Comparison of ENCODE assay signal across 11 cellular contexts in the genomic region with DNA sequence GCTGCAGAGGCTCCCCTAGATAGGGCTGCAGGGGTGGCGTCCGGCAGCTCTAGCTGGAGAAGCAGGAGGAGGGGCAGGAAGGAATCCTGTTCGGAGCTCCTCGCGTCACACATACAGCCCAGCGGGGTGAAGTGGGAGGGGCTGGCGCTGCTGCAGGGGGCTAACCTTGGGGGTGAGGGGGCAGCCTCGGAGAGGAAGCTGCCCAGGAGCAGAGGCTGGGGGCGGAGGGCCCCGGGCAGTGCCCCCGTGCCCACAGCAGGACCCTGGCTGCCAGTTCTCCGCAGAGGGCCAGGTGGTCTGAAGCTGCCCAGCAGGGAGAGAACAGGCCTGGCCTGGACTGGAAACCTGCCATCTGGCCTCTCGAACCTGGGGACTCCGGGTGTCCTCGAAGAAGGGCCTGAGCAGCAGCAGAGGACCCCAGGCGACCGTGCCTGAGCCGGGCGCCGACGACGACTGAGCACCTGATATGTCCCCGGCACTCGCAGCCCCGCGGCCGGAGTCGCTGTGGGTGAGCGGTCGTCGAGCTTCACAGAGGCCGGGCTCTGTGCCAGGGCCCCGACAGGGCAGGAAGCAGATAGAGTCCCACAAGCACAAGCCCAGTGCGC. TPM values are rescaled to one million over a fixed set of nuclear protein-coding genes. Genes with fewer than 3 reads are reported as not detected.
DNase-seq lines count a peak whose midpoint lies in the region; ATAC-seq and TF ChIP-seq lines count a peak whose summit lies in the region.
"Had no signal": no experiment of that assay in that cellular context is flagged by ENCODE, and none has a peak within 500 bp of the region (broad histone marks: within the 10 kb centered on the region; RNA-seq: fewer than 3 reads in every experiment).

No MANE protein-coding gene starts in this region.

- no peak for TF ChIP-seq CTCF in RWPE2 (IDR thresholded peaks at IDR 0.05; ENCODE audit: poor library complexity, severe bottlenecking)

- H3K9me3 ChIP-seq in BLaER1 = peaks cover 3% of the 10 kb centered on the region
- H3K9me3 ChIP-seq in RWPE2 (ENCODE audit: severe bottlenecking) = no peaks in the 10 kb centered on the region
- no peaks in the 10 kb centered on the region for H3K9me3 ChIP-seq in naive thymus-derived CD4-positive, alpha-beta T cell (ENCODE audit: control insufficient read depth in 2 of 3, low read length in 3 of 3)
- H3K9me3 ChIP-seq: SJSA1 had no signal

- peaks cover 76% of the 10 kb centered on the region for H3K4me1 ChIP-seq in BLaER1
- no peaks in the 10 kb centered on the region for H3K4me1 ChIP-seq in RWPE2 (ENCODE audit: insufficient read depth, poor library complexity, severe bottlenecking)
- H3K4me1 ChIP-seq in naive thymus-derived CD4-positive, alpha-beta T cell (ENCODE audit: control insufficient read depth in 2 of 2, insufficient read depth in 2 of 2, low read length in 2 of 2) = peaks cover 59 to 68% of the 10 kb centered on the region in 2 donors

- DNase-seq in RWPE2 (ENCODE audit: low spot score) (peak; percentile 57), activated gamma-delta T cell (lab: John Stamatoyannopoulos, UW) (peak; percentile 38), NCI-H1417 (lab: John Stamatoyannopoulos, UW) (no peak)
- DNase-seq in naive thymus-derived CD4-positive, alpha-beta T cell = peak in 6 of 9 donors; percentile 39 to 65 (median 58)
- DNase-seq: COR-L47 had no signal

- peaks cover 8% of the 10 kb centered on the region; the same call in 1 of the 2 replicates for H4K20me1 ChIP-seq in BLaER1

- ATAC-seq in RWPE2 (ENCODE audit: low read depth) = no peak
- no peak for ATAC-seq in naive thymus-derived CD4-positive, alpha-beta T cell
- no peak for ATAC-seq in GM21526 (IDR thresholded peaks at IDR 0.05; ENCODE audit: low FRiP score, unreplicated experiment)
- no peak for ATAC-seq in GM18861 (IDR thresholded peaks at IDR 0.05; ENCODE audit: unreplicated experiment)
- no peak for ATAC-seq in HG02973 (IDR thresholded peaks at IDR 0.05; ENCODE audit: unreplicated experiment)

- H3K4me3 ChIP-seq in BLaER1 (0 out of 2 replicates have a peak overlapping the region, but pooled peaks have one; percentile 18), RWPE2 (ENCODE audit: severe bottlenecking) (no peak overlapping the region)
- peak overlapping the region; percentile 33 for H3K4me3 ChIP-seq in naive thymus-derived CD4-positive, alpha-beta T cell (ENCODE audit: low read length)
- H3K4me3 ChIP-seq: SJSA1 had no signal

- H3K27me3 Mint-ChIP-seq in naive thymus-derived CD4-positive, alpha-beta T cell = no peaks in the 10 kb centered on the region

- POLR2A ChIA-PET in naive thymus-derived CD4-positive, alpha-beta T cell (lab: Charles Lee) = interaction anchor here (0.5 to 3.5 kb wide), 9 partner anchors 14 to 187 kb away, joined by 4 to 30 read pairs (median 5); a partner anchor contains a TSS

- intact Hi-C loops in naive thymus-derived CD4-positive, alpha-beta T cell (cut with micrococcal nuclease) = loop anchor here in 1 of 2 donors (1.0 to 2.0 kb wide), 4 partner anchors 36 to 210 kb away; a partner anchor contains a TSS

- peaks cover 0 to 10% (median 2%) of the 10 kb centered on the region in 11 donors for H3K9me3 Mint-ChIP-seq in naive thymus-derived CD4-positive, alpha-beta T cell

- no peaks in the 10 kb centered on the region for H3K27me3 ChIP-seq in BLaER1
- H3K27me3 ChIP-seq in RWPE2 (ENCODE audit: insufficient read depth, poor library complexity, severe bottlenecking) = no peaks in the 10 kb centered on the region
- H3K27me3 ChIP-seq in naive thymus-derived CD4-positive, alpha-beta T cell (ENCODE audit: control insufficient read depth in 2 of 2, insufficient read depth in 2 of 2, low read length in 2 of 2) = no peaks in the 10 kb centered on the region

- H3K27ac ChIP-seq in BLaER1 (peak overlapping the region; percentile 49; the same call in 1 of the 2 replicates), RWPE2 (ENCODE audit: poor library complexity, severe bottlenecking) (no peak overlapping the region)
- H3K27ac ChIP-seq in naive thymus-derived CD4-positive, alpha-beta T cell (ENCODE audit: low read depth, low read length) = peak overlapping the region; percentile 69
- H3K27ac ChIP-seq: SJSA1 had no signal

- H3K4me3 Mint-ChIP-seq in naive thymus-derived CD4-positive, alpha-beta T cell = peak overlapping the region; percentile 59 to 83 (median 75)

- H3K36me3 ChIP-seq in BLaER1 (peaks cover 13% of the 10 kb centered on the region; the same call in 1 of the 2 replicates), RWPE2 (ENCODE audit: low read depth) (no peaks in the 10 kb centered on the region)
- no peaks in the 10 kb centered on the region for H3K36me3 ChIP-seq in naive thymus-derived CD4-positive, alpha-beta T cell (ENCODE audit: control insufficient read depth in 2 of 3, insufficient read depth in 3 of 3, low read length in 3 of 3)
- H3K36me3 ChIP-seq: SJSA1 had no signal

- peak overlapping the region; percentile 50; the same call in 1 of the 2 replicates for H3K9ac ChIP-seq in BLaER1

- peak overlapping the region; percentile 86 for H3K4me2 ChIP-seq in BLaER1

- H3K27ac Mint-ChIP-seq in naive thymus-derived CD4-positive, alpha-beta T cell = peak overlapping the region; percentile 87 to 99 (median 95)

- peaks cover 0 to 18% (median 11%) of the 10 kb centered on the region in 5 donors for H3K36me3 Mint-ChIP-seq in naive thymus-derived CD4-positive, alpha-beta T cell

- H3K4me1 Mint-ChIP-seq in naive thymus-derived CD4-positive, alpha-beta T cell = peaks cover 18 to 73% (median 65%) of the 10 kb centered on the region in 7 donors

- CTCF ChIA-PET in naive thymus-derived CD4-positive, alpha-beta T cell (lab: Charles Lee) = interaction anchor here (1.0 to 1.1 kb wide), 2 partner anchors 33 to 56 kb away, joined by 3 to 6 read pairs; no protein-coding TSS in a partner anchor

RNA-seq across cellular contexts. Expression of a gene that starts 2.5 kb away (rescaled TPM):
- 10 to 100 TPM in 3 of 5 experiments, 1 to 10 TPM in 2; 7.1 to 19.0 (median 10.2) TPM for total RNA-seq in naive thymus-derived CD4-positive, alpha-beta T cell
- polyA plus RNA-seq in naive thymus-derived CD4-positive, alpha-beta T cell = 1 to 10 TPM in 1 of 2 donors, under 1 TPM in 1; 0.20 to 1.0 TPM

RNA-seq across cellular contexts. Expression of a gene that starts 36.2 kb away (rescaled TPM):
- 10 to 100 TPM; 54.1 to 74.8 (median 64.5) TPM for total RNA-seq in naive thymus-derived CD4-positive, alpha-beta T cell
- polyA plus RNA-seq in naive thymus-derived CD4-positive, alpha-beta T cell = 10 to 100 TPM in 1 of 2 donors, 1 to 10 TPM in 1; 8.4 to 14.1 TPM

RNA-seq across cellular contexts. Expression of a gene that starts 54.4 kb away (rescaled TPM):
- total RNA-seq in naive thymus-derived CD4-positive, alpha-beta T cell = 100 to 1,000 TPM in 4 of 5 experiments, 10 to 100 TPM in 1; 78.5 to 126 (median 112) TPM
- 10 to 100 TPM; 23.0 to 51.2 TPM for polyA plus RNA-seq in naive thymus-derived CD4-positive, alpha-beta T cell

RNA-seq across cellular contexts. Expression of a gene that starts 60.0 kb away (rescaled TPM):
- not detected for total RNA-seq in naive thymus-derived CD4-positive, alpha-beta T cell
- polyA plus RNA-seq in naive thymus-derived CD4-positive, alpha-beta T cell = not detected
- total RNA-seq: liver, SJSA1 had no signal
- polyA plus RNA-seq: liver had no signal

Comparison
In these comparisons a context has a peak if more than half of its experiments do, and no peak if none do; other contexts are left out.
1. DNase-seq: peak in RWPE2 (single experiment), activated gamma-delta T cell (single experiment) and naive thymus-derived CD4-positive, alpha-beta T cell (6 of 9); none in NCI-H1417 (0 of 3).